Comparison of ENCODE assay signal across 19 cellular contexts in genomic region chr12:26143291-26143690, GRCh38. TPM values are rescaled to one million over a fixed set of nuclear protein-coding genes. Genes with fewer than 3 reads are reported as not detected.
"Had no signal": no experiment of that assay in that cellular context is flagged by ENCODE, and none has a peak within 500 bp of the region (broad histone marks: within the 10 kb centered on the region; RNA-seq: fewer than 3 reads in every experiment).

No MANE protein-coding gene starts in this region.

- H3K9me3 ChIP-seq: SK-N-SH had no signal

- H3K9ac ChIP-seq: KMS-11, SK-N-SH had no signal

- H3K27ac Mint-ChIP-seq: T-helper 17 cell had no signal

- H3K4me3 Mint-ChIP-seq: T-helper 17 cell had no signal

- ATAC-seq: Panc1, PC-3, T-helper 17 cell had no signal

- H3K27ac ChIP-seq: KMS-11, RWPE1 had no signal

- H3K4me1 Mint-ChIP-seq: T-helper 17 cell had no signal

- DNase-seq: Kasumi-1, MM.1S, NCI-H1092 treated with DMSO at 0.1 percent for 48 hours, NCI-H1436, NCI-H1930, NCI-H2081, NCI-H2107, NCI-H2171 treated with DMSO at 0.1 percent for 48 hours, NCI-H69, NCI-H774, PC-3, SHP77, SK-N-SH, T-helper 1 cell, T-helper 17 cell had no signal

- H3K4me2 ChIP-seq: KMS-11, SK-N-SH had no signal

RNA-seq across cellular contexts. Expression of gene BHLHE41, which starts 18.5 kb away (rescaled TPM):
- total RNA-seq: OCI-LY7 had no signal

RNA-seq across cellular contexts. Expression of gene SSPN, which starts 52.1 kb away (rescaled TPM):
- total RNA-seq: OCI-LY7 had no signal
